Comparison of ENCODE assay signal across 8 cellular contexts in the genomic region with DNA sequence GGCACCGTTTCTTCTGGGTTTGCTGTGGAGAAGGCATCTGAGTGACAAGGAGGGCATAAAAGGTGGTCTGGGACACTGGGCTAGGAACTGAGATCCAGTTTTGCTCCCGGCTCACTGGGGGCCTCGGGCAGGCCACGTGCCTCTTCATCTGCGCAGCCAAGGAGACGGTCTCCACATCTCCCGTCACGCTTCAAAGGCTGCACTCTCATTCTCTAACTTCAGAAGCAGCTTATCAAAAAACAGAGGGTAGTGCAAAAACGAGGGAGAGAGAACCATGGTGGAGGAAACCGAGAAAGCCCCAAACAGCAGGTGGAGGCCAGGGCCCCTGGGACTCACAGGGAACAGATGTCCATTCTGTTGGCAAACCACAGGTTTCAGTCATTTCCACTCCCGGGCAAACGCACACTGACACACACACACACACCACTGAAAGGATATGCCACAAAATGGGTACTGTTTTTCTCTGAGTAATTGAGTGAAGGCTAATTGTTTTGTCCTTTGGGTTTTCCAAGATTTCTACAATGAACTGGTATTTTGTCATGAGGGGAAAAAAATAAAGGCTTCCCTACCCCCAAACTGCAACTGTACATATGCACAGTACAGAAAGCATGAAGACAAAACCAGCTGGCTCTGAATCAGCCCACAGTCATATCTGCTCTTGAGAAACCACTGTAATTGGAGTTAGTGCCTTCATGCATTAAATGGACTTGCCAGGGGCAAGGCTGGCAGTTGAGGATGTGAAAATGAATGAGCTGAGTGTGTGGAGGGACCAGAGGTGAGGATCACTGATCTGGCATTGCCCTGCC.
DNase-seq lines count a peak whose midpoint lies in the region; ATAC-seq and TF ChIP-seq lines count a peak whose summit lies in the region.

No MANE protein-coding gene starts in this region.

- TF ChIP-seq CTCF in kidney epithelial cell (IDR thresholded peaks at IDR 0.05; ENCODE audit: insufficient read depth, low read length, poor library complexity, severe bottlenecking): no peak

- peak; percentile 57 for DNase-seq in AG08396 (ENCODE audit: low spot score)
- DNase-seq in RPMI8226: peak; percentile 86
- DNase-seq in kidney epithelial cell (ENCODE audit: low read depth): peak; percentile 90
- no peak for DNase-seq in effector CD4-positive, alpha-beta T cell
- DNase-seq in stimulated activated naive CD4-positive, alpha-beta T cell (lab: John Stamatoyannopoulos, UW): no peak

- no peak overlapping the region for H3K4me3 ChIP-seq in kidney epithelial cell (ENCODE audit: low read depth, low read length)

- no peaks in the 10 kb centered on the region for H3K27me3 ChIP-seq in kidney epithelial cell (ENCODE audit: control insufficient read depth, insufficient read depth, low read length)

- peak; percentile 43 for TF ChIP-seq POLR2A in GM18505 (IDR thresholded peaks at IDR 0.05; ENCODE audit: borderline replicate concordance, extremely low read depth, insufficient read depth, insufficient read length)

- H3K36me3 ChIP-seq in kidney epithelial cell (ENCODE audit: control insufficient read depth, insufficient read depth, low read length): no peaks in the 10 kb centered on the region

- ATAC-seq in GM18505 (IDR thresholded peaks at IDR 0.05; ENCODE audit: unreplicated experiment) (peak; percentile 48), HG03066 (IDR thresholded peaks at IDR 0.05; ENCODE audit: low read depth, unreplicated experiment) (peak; percentile 31), GM19035 (IDR thresholded peaks at IDR 0.05; ENCODE audit: unreplicated experiment) (no peak)

Comparison
In these comparisons a context has a peak if more than half of its experiments do, and no peak if none do; other contexts are left out.
1. DNase-seq: peak in AG08396 (single experiment), RPMI8226 (single experiment) and kidney epithelial cell (single experiment); none in effector CD4-positive, alpha-beta T cell (single experiment) and stimulated activated naive CD4-positive, alpha-beta T cell (0 of 6).